1 cellular context compared by ENCODE assay signal in genomic region chr6:157151029-157151428, GRCh38.
TF ChIP-seq lines count a peak whose summit lies in the region.

No MANE protein-coding gene starts in this region.

TF ChIP-seq in SK-N-SH, 30 proteins besides CTCF, POLR2A, EP300 and RAD21 (continued from another document):
- no peak for TF ChIP-seq REST (IDR thresholded peaks at IDR 0.05; ENCODE audit: low read depth, low read length)
- no peak for TF ChIP-seq GABPA (IDR thresholded peaks at IDR 0.05; ENCODE audit: low read depth)
- no peak for TF ChIP-seq FOXM1 (IDR thresholded peaks at IDR 0.05; ENCODE audit: low read depth)
- no peak for TF ChIP-seq POLR2AphosphoS5 (IDR thresholded peaks at IDR 0.05; ENCODE audit: low read depth, low read length)
- no peak for TF ChIP-seq MAX (IDR thresholded peaks at IDR 0.05; ENCODE audit: low read depth)
- no peak for TF ChIP-seq MEF2A (IDR thresholded peaks at IDR 0.05; ENCODE audit: borderline replicate concordance, low read depth)
